ENCODE assay signal across 16 cellular contexts in genomic region chr17:35171834-35172233, GRCh38. TPM values are rescaled to one million over a fixed set of nuclear protein-coding genes. Genes with fewer than 3 reads are reported as not detected.
A peak's percentile ranks its signal among the peaks of the same experiment; 100 is the strongest.
DNase-seq lines count a peak whose midpoint lies in the region; ATAC-seq, FAIRE-seq and TF ChIP-seq lines count a peak whose summit lies in the region.
"Had no signal": no experiment of that assay in that cellular context is flagged by ENCODE, and none has a peak within 500 bp of the region (broad histone marks: within the 10 kb centered on the region; RNA-seq: fewer than 3 reads in every experiment).

No MANE protein-coding gene starts in this region.

- no peaks in the 10 kb centered on the region for H3K27me3 Mint-ChIP-seq in CD8-positive, alpha-beta memory T cell
- peaks cover 0 to 2% (median 0%) of the 10 kb centered on the region in 3 donors for H3K27me3 Mint-ChIP-seq in immature natural killer cell (ENCODE audit: low read depth in 3 of 3)

- H3K4me3 Mint-ChIP-seq in CD8-positive, alpha-beta memory T cell: peak overlapping the region; percentile 22 to 77 (median 74)
- H3K4me3 Mint-ChIP-seq in immature natural killer cell: peak overlapping the region; percentile 24 to 64 (median 50)
- H3K4me3 Mint-ChIP-seq: nephron progenitor cell had no signal

- POLR2A ChIA-PET in CD8-positive, alpha-beta memory T cell (lab: Charles Lee): interaction anchor here (1.3 kb wide), 1 partner anchor 68 kb away, joined by 5 read pairs; no protein-coding TSS in a partner anchor

- peak; percentile 34 to 49 for ATAC-seq in activated naive CD4-positive, alpha-beta T cell treated with anti-CD3 and anti-CD28 coated beads, Interleukin-2, amount 50 U/mL, for 72 hours
- ATAC-seq in GM21515 (IDR thresholded peaks at IDR 0.05; ENCODE audit: unreplicated experiment): no peak

- no peak for FAIRE-seq in H54 (lab: Jason Lieb, UNC)
- FAIRE-seq: GM12892 had no signal

- no peaks in the 10 kb centered on the region for H3K27me3 ChIP-seq in CD8-positive, alpha-beta memory T cell (ENCODE audit: insufficient read depth, low read length, poor library complexity, severe bottlenecking)
- H3K27me3 ChIP-seq in SJCRH30: 0 out of 2 replicates have a peak, but pooled peaks cover 5% of the 10 kb centered on the region
- H3K27me3 ChIP-seq: thyroid gland had no signal

- no peaks in the 10 kb centered on the region for H3K36me3 ChIP-seq in CD8-positive, alpha-beta memory T cell (ENCODE audit: insufficient read depth, low read length)
- no peaks in the 10 kb centered on the region for H3K36me3 ChIP-seq in SJCRH30
- H3K36me3 ChIP-seq: thyroid gland had no signal

- peak overlapping the region; percentile 63 to 96 (median 88) for H3K27ac Mint-ChIP-seq in CD8-positive, alpha-beta memory T cell
- H3K27ac Mint-ChIP-seq in activated naive CD4-positive, alpha-beta T cell treated with anti-CD3 and anti-CD28 coated beads, Interleukin-2, amount 50 U/mL, for 72 hours: peak overlapping the region; percentile 33 to 63
- peak overlapping the region; percentile 61 to 85 (median 70) for H3K27ac Mint-ChIP-seq in immature natural killer cell
- H3K27ac Mint-ChIP-seq: nephron progenitor cell had no signal

- no peaks in the 10 kb centered on the region for H3K9me3 Mint-ChIP-seq in CD8-positive, alpha-beta memory T cell
- H3K9me3 Mint-ChIP-seq in activated naive CD4-positive, alpha-beta T cell treated with anti-CD3 and anti-CD28 coated beads, Interleukin-2, amount 50 U/mL, for 72 hours: no peaks in the 10 kb centered on the region
- H3K9me3 Mint-ChIP-seq in immature natural killer cell: no peaks in the 10 kb centered on the region
- H3K9me3 Mint-ChIP-seq: nephron progenitor cell had no signal

- TF ChIP-seq POLR2A in H54 (IDR thresholded peaks at IDR 0.05; ENCODE audit: low read depth, low read length): no peak

- peaks cover 0 to 1% (median 0%) of the 10 kb centered on the region in 3 donors for H3K36me3 Mint-ChIP-seq in CD8-positive, alpha-beta memory T cell
- H3K36me3 Mint-ChIP-seq in activated naive CD4-positive, alpha-beta T cell treated with anti-CD3 and anti-CD28 coated beads, Interleukin-2, amount 50 U/mL, for 72 hours: no peaks in the 10 kb centered on the region
- H3K36me3 Mint-ChIP-seq in immature natural killer cell: no peaks in the 10 kb centered on the region

- DNase-seq in CD8-positive, alpha-beta memory T cell: peak in 2 of 5 donors; percentile 41 to 63
- DNase-seq in HS-5 (ENCODE audit: low read depth) (peak; percentile 15), immature natural killer cell (peak in 1 of 3 donors; percentile 33), H54 (ENCODE audit: insufficient read length, low spot score) (no peak), SJCRH30 (no peak)
- no peak for DNase-seq in activated naive CD4-positive, alpha-beta T cell treated with anti-CD3 and anti-CD28 coated beads, Interleukin-2, amount 50 U/mL, for 72 hours (ENCODE audit: low spot score in 2 of 2)
- DNase-seq: activated gamma-delta T cell, DMS 273 treated with DMSO at 0.1 percent for 48 hours, NCI-H1436 treated with DMSO at 0.1 percent for 48 hours, NCI-H748 treated with DMSO at 0.1 percent for 48 hours, nephron progenitor cell, thyroid gland had no signal

- CTCF ChIA-PET in CD8-positive, alpha-beta memory T cell (lab: Charles Lee): interaction anchor here (0.9 to 3.2 kb wide), 12 partner anchors 42 to 576 kb away, joined by 3 to 31 read pairs (median 8); partner anchors contain the start of genes SLFN12L and SLFN5

- no peak overlapping the region for H3K27ac ChIP-seq in CD8-positive, alpha-beta memory T cell (ENCODE audit: low read depth, low read length)
- no peak overlapping the region for H3K27ac ChIP-seq in SJCRH30
- H3K27ac ChIP-seq: thyroid gland had no signal

- peaks cover 47 to 55% (median 50%) of the 10 kb centered on the region in 3 donors for H3K4me1 Mint-ChIP-seq in CD8-positive, alpha-beta memory T cell
- peaks cover 27 to 39% of the 10 kb centered on the region in 2 donors for H3K4me1 Mint-ChIP-seq in immature natural killer cell
- H3K4me1 Mint-ChIP-seq: nephron progenitor cell had no signal

- H3K9me3 ChIP-seq in CD8-positive, alpha-beta memory T cell (ENCODE audit: low read length): no peaks in the 10 kb centered on the region
- no peaks in the 10 kb centered on the region for H3K9me3 ChIP-seq in SJCRH30 (replicated peaks)
- H3K9me3 ChIP-seq: thyroid gland had no signal

- peaks cover 46% of the 10 kb centered on the region for H3K4me1 ChIP-seq in CD8-positive, alpha-beta memory T cell (ENCODE audit: insufficient read depth, low read length)
- H3K4me1 ChIP-seq in SJCRH30: no peaks in the 10 kb centered on the region; the same call in 1 of the 2 replicates
- H3K4me1 ChIP-seq: thyroid gland had no signal

- no peak overlapping the region for H3K4me3 ChIP-seq in CD8-positive, alpha-beta memory T cell (ENCODE audit: low read length)
- no peak overlapping the region for H3K4me3 ChIP-seq in SJCRH30
- H3K4me3 ChIP-seq: thyroid gland had no signal

RNA-seq across cellular contexts. Expression of gene SLC35G3, which starts 22.4 kb away (rescaled TPM):
- total RNA-seq in CD8-positive, alpha-beta memory T cell: not detected
- not detected for polyA plus RNA-seq in CD8-positive, alpha-beta memory T cell
- not detected for total RNA-seq in activated naive CD4-positive, alpha-beta T cell treated with anti-CD3 and anti-CD28 coated beads, Interleukin-2, amount 50 U/mL, for 72 hours
- not detected for polyA plus RNA-seq in immature natural killer cell
- not detected in 2 replicates for total RNA-seq in SJCRH30 (2014; rRNA removed; shearing (Covaris generic))
- total RNA-seq: dermis microvascular lymphatic vessel endothelial cell, H4, thyroid gland had no signal

RNA-seq across cellular contexts. Expression of gene UNC45B, which starts 24.2 kb away (rescaled TPM):
- total RNA-seq in CD8-positive, alpha-beta memory T cell: not detected
- polyA plus RNA-seq in CD8-positive, alpha-beta memory T cell: 0.43 TPM
- total RNA-seq in activated naive CD4-positive, alpha-beta T cell treated with anti-CD3 and anti-CD28 coated beads, Interleukin-2, amount 50 U/mL, for 72 hours: under 1 TPM in 1 of 2 donors, not detected in 1; 0.07 TPM
- polyA plus RNA-seq in immature natural killer cell: 1 to 10 TPM in 1 of 3 donors, under 1 TPM in 1, not detected in 1; 0.41 to 1.0 TPM
- 0.24 and 0.51 TPM in 2 replicates for total RNA-seq in SJCRH30 (2014; rRNA removed; shearing (Covaris generic))
- total RNA-seq: H4, thyroid gland had no signal

RNA-seq across cellular contexts. Expression of gene NLE1, which starts 29.7 kb away (rescaled TPM):
- total RNA-seq in CD8-positive, alpha-beta memory T cell: 10 to 100 TPM; 54.0 to 58.3 TPM
- polyA plus RNA-seq in CD8-positive, alpha-beta memory T cell: 4.6 TPM
- 10 to 100 TPM; 17.7 to 35.6 TPM for total RNA-seq in activated naive CD4-positive, alpha-beta T cell treated with anti-CD3 and anti-CD28 coated beads, Interleukin-2, amount 50 U/mL, for 72 hours
- polyA plus RNA-seq in immature natural killer cell: 1 to 10 TPM; 2.1 to 4.7 (median 3.3) TPM
- 23.9 and 24.9 TPM in 2 replicates for total RNA-seq in SJCRH30 (2014; rRNA removed; shearing (Covaris generic))

RNA-seq across cellular contexts. Expression of gene FNDC8, which starts 50.4 kb away (rescaled TPM):
- total RNA-seq in CD8-positive, alpha-beta memory T cell: under 1 TPM; 0.15 to 0.16 TPM
- not detected for polyA plus RNA-seq in CD8-positive, alpha-beta memory T cell
- total RNA-seq in activated naive CD4-positive, alpha-beta T cell treated with anti-CD3 and anti-CD28 coated beads, Interleukin-2, amount 50 U/mL, for 72 hours: not detected
- not detected for polyA plus RNA-seq in immature natural killer cell
- not detected in 2 replicates for total RNA-seq in SJCRH30 (2014; rRNA removed; shearing (Covaris generic))
- total RNA-seq: thyroid gland had no signal

RNA-seq across cellular contexts. Expression of gene RAD51D, which starts 52.2 kb away (rescaled TPM):
- 10 to 100 TPM; 27.5 to 29.8 TPM for total RNA-seq in CD8-positive, alpha-beta memory T cell
- 11.9 TPM for polyA plus RNA-seq in CD8-positive, alpha-beta memory T cell
- 10 to 100 TPM; 30.4 TPM for total RNA-seq in activated naive CD4-positive, alpha-beta T cell treated with anti-CD3 and anti-CD28 coated beads, Interleukin-2, amount 50 U/mL, for 72 hours
- polyA plus RNA-seq in immature natural killer cell: 10 to 100 TPM; 11.0 to 17.8 (median 13.8) TPM
- 8.2 and 9.7 TPM in 2 replicates for total RNA-seq in SJCRH30 (2014; rRNA removed; shearing (Covaris generic))
